In the genomic region with DNA sequence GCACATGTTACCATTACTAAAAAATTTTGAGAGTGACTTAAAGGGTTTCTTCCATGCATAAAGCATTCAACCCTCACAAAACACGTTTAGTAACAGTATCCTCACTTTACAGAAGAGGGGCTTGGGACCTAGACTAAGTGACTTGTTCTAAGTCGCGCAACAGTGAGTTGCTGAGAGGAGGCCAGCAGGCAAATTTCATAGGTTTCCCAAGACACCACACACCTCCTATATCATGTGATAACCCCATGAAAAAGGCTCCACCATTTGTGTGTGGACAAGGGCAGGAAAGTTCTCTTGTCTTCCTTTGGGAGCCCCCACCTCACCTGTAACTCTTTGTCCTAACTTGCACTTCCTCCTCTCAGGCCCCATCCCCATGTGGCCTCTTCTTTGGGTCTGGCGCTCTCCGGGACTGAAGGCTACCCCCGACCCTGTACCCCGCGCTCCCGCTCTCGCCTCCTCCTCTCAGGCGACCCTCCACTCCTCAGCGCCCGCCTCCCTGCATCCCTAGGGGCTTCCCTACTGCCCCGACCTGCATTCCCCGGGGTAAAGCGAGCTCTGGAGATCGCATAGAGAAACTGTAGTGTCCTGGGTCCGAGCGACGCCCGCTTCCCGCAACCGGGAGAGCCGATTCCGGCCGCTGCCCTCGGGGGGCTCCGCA, we compare ENCODE assay signal across 8 cellular contexts. TPM values are rescaled to one million over a fixed set of nuclear protein-coding genes. Genes with fewer than 3 reads are reported as not detected.
DNase-seq lines count a peak whose midpoint lies in the region; ATAC-seq and TF ChIP-seq lines count a peak whose summit lies in the region.

No MANE protein-coding gene starts in this region.

- no peaks in the 10 kb centered on the region for H3K27me3 Mint-ChIP-seq in dendritic cell treated with granulocyte-macrophage colony-stimulating factor and Interleukin-4, amounts not matched to agents 40 ng/mL and 50 ng/mL, for 4 days
- H3K27me3 Mint-ChIP-seq in naive thymus-derived CD4-positive, alpha-beta T cell = no peaks in the 10 kb centered on the region

- ATAC-seq in naive thymus-derived CD4-positive, alpha-beta T cell = no peak
- ATAC-seq in GM21576 (IDR thresholded peaks at IDR 0.05; ENCODE audit: unreplicated experiment) = no peak

- peak overlapping the region; percentile 91 for H3K4me3 Mint-ChIP-seq in dendritic cell treated with granulocyte-macrophage colony-stimulating factor and Interleukin-4, amounts not matched to agents 40 ng/mL and 50 ng/mL, for 4 days
- peak overlapping the region; percentile 92 to 99 (median 98) for H3K4me3 Mint-ChIP-seq in naive thymus-derived CD4-positive, alpha-beta T cell

- peaks cover 33 to 57% (median 51%) of the 10 kb centered on the region in 3 experiments for H3K36me3 ChIP-seq in naive thymus-derived CD4-positive, alpha-beta T cell (ENCODE audit: control insufficient read depth in 2 of 3, insufficient read depth in 3 of 3, low read length in 3 of 3)

- peak overlapping the region; percentile 87 for H3K4me3 ChIP-seq in NB4 (ENCODE audit: low read depth, low read length)
- peak overlapping the region; percentile 97 for H3K4me3 ChIP-seq in naive thymus-derived CD4-positive, alpha-beta T cell (ENCODE audit: low read length)

- peaks cover 80% of the 10 kb centered on the region for H3K36me3 Mint-ChIP-seq in dendritic cell treated with granulocyte-macrophage colony-stimulating factor and Interleukin-4, amounts not matched to agents 40 ng/mL and 50 ng/mL, for 4 days (ENCODE audit: low read depth)
- H3K36me3 Mint-ChIP-seq in naive thymus-derived CD4-positive, alpha-beta T cell = peaks cover 25 to 81% (median 55%) of the 10 kb centered on the region in 5 donors

- H3K4me1 ChIP-seq in naive thymus-derived CD4-positive, alpha-beta T cell (ENCODE audit: control insufficient read depth in 2 of 2, insufficient read depth in 2 of 2, low read length in 2 of 2) = peaks cover 69% of the 10 kb centered on the region in 2 donors

- H3K27me3 ChIP-seq in naive thymus-derived CD4-positive, alpha-beta T cell (ENCODE audit: control insufficient read depth in 2 of 2, insufficient read depth in 2 of 2, low read length in 2 of 2) = no peaks in the 10 kb centered on the region

- TF ChIP-seq CTCF in NB4 (IDR thresholded peaks at IDR 0.05; ENCODE audit: low read depth, low read length) = no peak

- POLR2A ChIA-PET in naive thymus-derived CD4-positive, alpha-beta T cell (lab: Charles Lee) = interaction anchor here (0.8 to 11.4 kb wide), 18 partner anchors 8 to 981 kb away, joined by 3 to 662 read pairs (median 9); a partner anchor contains a TSS

- peaks cover 76% of the 10 kb centered on the region for H3K4me1 Mint-ChIP-seq in dendritic cell treated with granulocyte-macrophage colony-stimulating factor and Interleukin-4, amounts not matched to agents 40 ng/mL and 50 ng/mL, for 4 days (ENCODE audit: low read depth)
- H3K4me1 Mint-ChIP-seq in naive thymus-derived CD4-positive, alpha-beta T cell = peaks cover 60 to 82% (median 73%) of the 10 kb centered on the region in 7 donors

- peak overlapping the region; percentile 97 for H3K27ac ChIP-seq in naive thymus-derived CD4-positive, alpha-beta T cell (ENCODE audit: low read depth, low read length)

- intact Hi-C loops in dendritic cell treated with granulocyte-macrophage colony-stimulating factor and Interleukin-4, amounts not matched to agents 40 ng/mL and 50 ng/mL, for 4 days (cut with micrococcal nuclease) = loop anchor here (5.0 kb wide), 1 partner anchor 129 kb away; no protein-coding TSS in a partner anchor
- intact Hi-C loops in naive thymus-derived CD4-positive, alpha-beta T cell (cut with micrococcal nuclease) = loop anchor here (5.0 to 10.0 kb wide), 5 partner anchors 359 to 1394 kb away; a partner anchor contains a TSS

- peak; percentile 46 for DNase-seq in NB4 (ENCODE audit: low read depth)
- DNase-seq in naive thymus-derived CD4-positive, alpha-beta T cell = no peak
- DNase-seq in G401 (ENCODE audit: low spot score) = no peak
- DNase-seq in T-helper 9 cell = no peak
- no peak for DNase-seq in 8988T

- in situ Hi-C loops in G401 (cut with HindIII; ENCODE audit: low sequenced_read_pairs) = no loop called here

- CTCF ChIA-PET in naive thymus-derived CD4-positive, alpha-beta T cell (lab: Charles Lee) = interaction anchor here (1.0 to 9.7 kb wide), 6 partner anchors 13 to 128 kb away, joined by 3 to 241 read pairs (median 12); a partner anchor contains a TSS

- peak; percentile 82 for TF ChIP-seq POLR2A in GM10847 (IDR thresholded peaks at IDR 0.05; ENCODE audit: extremely low read depth, insufficient read length)
- TF ChIP-seq POLR2A in NB4 (IDR thresholded peaks at IDR 0.05; ENCODE audit: extremely low read depth, insufficient read length) = no peak

- no peaks in the 10 kb centered on the region for H3K9me3 ChIP-seq in naive thymus-derived CD4-positive, alpha-beta T cell (ENCODE audit: control insufficient read depth in 2 of 3, low read length in 3 of 3)

- H3K9me3 Mint-ChIP-seq in dendritic cell treated with granulocyte-macrophage colony-stimulating factor and Interleukin-4, amounts not matched to agents 40 ng/mL and 50 ng/mL, for 4 days = no peaks in the 10 kb centered on the region
- peaks cover 0 to 4% (median 0%) of the 10 kb centered on the region in 11 donors for H3K9me3 Mint-ChIP-seq in naive thymus-derived CD4-positive, alpha-beta T cell

- peak overlapping the region; percentile 99 for H3K27ac Mint-ChIP-seq in dendritic cell treated with granulocyte-macrophage colony-stimulating factor and Interleukin-4, amounts not matched to agents 40 ng/mL and 50 ng/mL, for 4 days
- H3K27ac Mint-ChIP-seq in naive thymus-derived CD4-positive, alpha-beta T cell = peak overlapping the region; percentile 99 to 100 (median 100)

RNA-seq across cellular contexts. Expression of a gene that starts 0.4 kb away (rescaled TPM):
- 100 to 1,000 TPM; 111 to 419 (median 115) TPM for total RNA-seq in naive thymus-derived CD4-positive, alpha-beta T cell
- 100 to 1,000 TPM; 322 to 378 TPM for polyA plus RNA-seq in naive thymus-derived CD4-positive, alpha-beta T cell
- not detected in 2 replicates for total RNA-seq in G401 (2014; rRNA removed; shearing (Covaris generic))

RNA-seq across cellular contexts. Expression of a gene that starts 4.9 kb away (rescaled TPM):
- total RNA-seq in naive thymus-derived CD4-positive, alpha-beta T cell = 100 to 1,000 TPM in 4 of 5 experiments, 10 to 100 TPM in 1; 84.3 to 243 (median 117) TPM
- polyA plus RNA-seq in naive thymus-derived CD4-positive, alpha-beta T cell = 10 to 100 TPM; 26.4 to 36.4 TPM
- total RNA-seq in G401 (2014; rRNA removed; shearing (Covaris generic)) = 8.9 and 14.5 TPM in 2 replicates

RNA-seq across cellular contexts. Expression of a gene that starts 10.1 kb away (rescaled TPM):
- 100 to 1,000 TPM in 3 of 5 experiments, 10 to 100 TPM in 2; 92.1 to 500 (median 103) TPM for total RNA-seq in naive thymus-derived CD4-positive, alpha-beta T cell
- polyA plus RNA-seq in naive thymus-derived CD4-positive, alpha-beta T cell = 100 to 1,000 TPM; 162 to 274 TPM
- total RNA-seq in G401 (2014; rRNA removed; shearing (Covaris generic)) = 33.4 and 41.3 TPM in 2 replicates

RNA-seq across cellular contexts. Expression of a gene that starts 10.5 kb away (rescaled TPM):
- total RNA-seq in naive thymus-derived CD4-positive, alpha-beta T cell = 100 to 1,000 TPM in 2 of 5 experiments, 10 to 100 TPM in 3; 70.3 to 452 (median 90.5) TPM
- polyA plus RNA-seq in naive thymus-derived CD4-positive, alpha-beta T cell = 100 to 1,000 TPM; 385 to 389 TPM
- total RNA-seq in G401 (2014; rRNA removed; shearing (Covaris generic)) = 20.2 and 26.0 TPM in 2 replicates

RNA-seq across cellular contexts. Expression of a gene that starts 26.6 kb away (rescaled TPM):
- total RNA-seq in naive thymus-derived CD4-positive, alpha-beta T cell = 1 to 10 TPM; 1.7 to 7.7 (median 4.9) TPM
- polyA plus RNA-seq in naive thymus-derived CD4-positive, alpha-beta T cell = under 1 TPM; 0.48 to 0.57 TPM
- not detected in 2 replicates for total RNA-seq in G401 (2014; rRNA removed; shearing (Covaris generic))

Comparison
In these comparisons a context has a peak if more than half of its experiments do, and no peak if none do; other contexts are left out.
1. RNA of a gene that starts 0.4 kb away (total RNA-seq): 111 to 419 TPM in naive thymus-derived CD4-positive, alpha-beta T cell; not detected in G401; every median in the first group is over 100 times any median in the second.